ENCODE assay signal across 3 cellular contexts in genomic region chr20:46771195-46771588, GRCh38.
"Had no signal": no experiment of that assay in that cellular context is flagged by ENCODE, and none has a peak within 500 bp of the region (broad histone marks: within the 10 kb centered on the region; RNA-seq: fewer than 3 reads in every experiment).

No MANE protein-coding gene starts in this region.

- H3K4me3 ChIP-seq: GM12878 had no signal

- DNase-seq: GDM1, GF-D8 had no signal

- ATAC-seq: GM12878 had no signal
